Comparison of ENCODE assay signal across 4 cellular contexts in genomic region chr11:119533462-119533861, GRCh38.
"Had no signal": no experiment of that assay in that cellular context is flagged by ENCODE, and none has a peak within 500 bp of the region (broad histone marks: within the 10 kb centered on the region; RNA-seq: fewer than 3 reads in every experiment).

No MANE protein-coding gene starts in this region.

- H3K27ac Mint-ChIP-seq: activated CD4-positive, alpha-beta T cell treated with anti-CD3 and anti-CD28 coated beads, Interleukin-2, amount 10 ng/mL, durations not matched to agents 7 days and 5 days had no signal

- H3K36me3 ChIP-seq: cardiac muscle cell, esophagus muscularis mucosa had no signal

- H2AFZ ChIP-seq: hepatocyte had no signal

- H3K4me1 Mint-ChIP-seq: activated CD4-positive, alpha-beta T cell treated with anti-CD3 and anti-CD28 coated beads, Interleukin-2, amount 10 ng/mL, durations not matched to agents 7 days and 5 days had no signal

- H3K9me3 Mint-ChIP-seq: activated CD4-positive, alpha-beta T cell treated with anti-CD3 and anti-CD28 coated beads, Interleukin-2, amount 10 ng/mL, durations not matched to agents 7 days and 5 days had no signal

- H3K4me2 ChIP-seq: hepatocyte had no signal

- H3K4me3 Mint-ChIP-seq: activated CD4-positive, alpha-beta T cell treated with anti-CD3 and anti-CD28 coated beads, Interleukin-2, amount 10 ng/mL, durations not matched to agents 7 days and 5 days had no signal

- H3K27ac ChIP-seq: cardiac muscle cell, esophagus muscularis mucosa, hepatocyte had no signal

- H3K9me3 ChIP-seq: esophagus muscularis mucosa had no signal

- H3K4me3 ChIP-seq: cardiac muscle cell, esophagus muscularis mucosa, hepatocyte had no signal
